8 cellular contexts compared by ENCODE assay signal in the genomic region with DNA sequence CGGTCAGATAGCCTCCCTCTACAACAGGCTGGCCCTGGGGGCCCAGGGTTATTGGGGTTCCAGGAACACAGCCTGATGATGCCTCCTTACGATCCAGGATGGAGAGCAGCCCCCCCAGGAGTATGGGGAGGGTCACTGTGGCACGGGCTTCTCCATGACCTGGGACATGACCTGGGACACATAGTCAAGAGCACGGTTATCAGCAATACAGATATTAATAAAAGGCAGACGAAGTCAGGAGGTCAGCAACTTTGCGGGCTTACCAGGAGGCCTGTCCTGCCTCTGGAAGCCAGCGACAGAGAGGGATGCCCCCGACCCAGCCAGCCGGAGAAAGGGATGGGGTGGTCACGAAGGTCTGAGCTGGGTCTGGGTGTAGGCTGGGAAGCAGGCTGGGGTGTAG. TPM values are rescaled to one million over a fixed set of nuclear protein-coding genes. Genes with fewer than 3 reads are reported as not detected.
DNase-seq lines count a peak whose midpoint lies in the region; TF ChIP-seq lines count a peak whose summit lies in the region.

No MANE protein-coding gene starts in this region.

- H3K27me3 Mint-ChIP-seq in H9 (ENCODE audit: low read depth) = no peaks in the 10 kb centered on the region; the same call in 1 of the 2 replicates
- no peaks in the 10 kb centered on the region for H3K27me3 Mint-ChIP-seq in T-helper 2 cell treated with Interferon-gamma antibody and Interleukin-4, amounts not matched to agents 5 μg/mL and 100 μg/mL, for 36 hours (ENCODE audit: low read depth)
- H3K27me3 Mint-ChIP-seq in glutamatergic neuron (ENCODE audit: unreplicated experiment) = peaks cover 5% of the 10 kb centered on the region

- H3K27me3 ChIP-seq in H9 (ENCODE audit: insufficient read depth, low read length) = no peaks in the 10 kb centered on the region
- no peaks in the 10 kb centered on the region for H3K27me3 ChIP-seq in spleen (replicated peaks in 1 of 7)

- H4K91ac ChIP-seq in H9 (ENCODE audit: insufficient read length, low read depth, low read length) = no peak overlapping the region

- TF ChIP-seq POLR2A in spleen (IDR thresholded peaks at IDR 0.05) = no peak

- peak overlapping the region; percentile 62; the same call in 1 of the 2 replicates for H3K14ac ChIP-seq in H9 (ENCODE audit: insufficient read depth, low read length)

- no CpG with 5 or more reads among the region's 10 CpGs for WGBS in H9 (ENCODE audit: extremely low coverage, insufficient read length, low lambda C conversion rate)
- WGBS in spleen, 5 donors = 11 to 19% (median 13%) methylated on average over 4 to 10 of the region's 10 CpGs

- H4K5ac ChIP-seq in H9 (ENCODE audit: insufficient read length, low read depth, low read length) = no peak overlapping the region

- no peak overlapping the region for H3K23ac ChIP-seq in H9 (ENCODE audit: insufficient read length, low read depth, low read length)

- H3K27ac ChIP-seq in H9 (ENCODE audit: insufficient read length, low read depth, low read length) = no peak overlapping the region
- peak overlapping the region; percentile 91 to 100 (median 99) for H3K27ac ChIP-seq in spleen

- H3K79me1 ChIP-seq in H9 (ENCODE audit: insufficient read depth, low read depth, low read length, poor library complexity, severe bottlenecking) = no peaks in the 10 kb centered on the region

- no peak overlapping the region for H3T11ph ChIP-seq in H9 (ENCODE audit: low read length)

- H2BK12ac ChIP-seq in H9 (ENCODE audit: insufficient read length, low read depth, low read length) = no peak overlapping the region

- H3K4me2 ChIP-seq in H9 (ENCODE audit: insufficient read depth, insufficient read length, low read length) = peak overlapping the region; percentile 71

- H4K8ac ChIP-seq in H9 (replicated peaks; ENCODE audit: insufficient read length, low read depth, low read length) = no peak overlapping the region

- H3K4me1 ChIP-seq in H9 (ENCODE audit: insufficient read depth, low read length) = no peaks in the 10 kb centered on the region; the same call in 1 of the 2 replicates
- peaks cover 15 to 64% (median 30%) of the 10 kb centered on the region in 6 donors for H3K4me1 ChIP-seq in spleen

- H3K4me3 ChIP-seq in spleen = peak overlapping the region; percentile 54 to 89 (median 66)

- H3K36me3 Mint-ChIP-seq in H9 (ENCODE audit: insufficient read depth in 1 of 3, low read depth in 3 of 3) (peaks cover 23 to 50% (median 46%) of the 10 kb centered on the region in 3 experiments), glutamatergic neuron (ENCODE audit: unreplicated experiment) (no peaks in the 10 kb centered on the region)
- H3K36me3 Mint-ChIP-seq in T-helper 2 cell treated with Interferon-gamma antibody and Interleukin-4, amounts not matched to agents 5 μg/mL and 100 μg/mL, for 36 hours (ENCODE audit: low read depth) = peaks cover 34% of the 10 kb centered on the region

- H3K4me3 Mint-ChIP-seq in H9 (peak overlapping the region; percentile 90 to 94), glutamatergic neuron (ENCODE audit: unreplicated experiment) (peak overlapping the region; percentile 97)
- H3K4me3 Mint-ChIP-seq in T-helper 2 cell treated with Interferon-gamma antibody and Interleukin-4, amounts not matched to agents 5 μg/mL and 100 μg/mL, for 36 hours = peak overlapping the region; percentile 99

- TF ChIP-seq CTCF in H9 (conservative IDR thresholded peaks at IDR 0.05) (no peak), glutamatergic neuron (IDR thresholded peaks at IDR 0.05; ENCODE audit: partially characterized antibody, unreplicated experiment) (no peak), spleen (IDR thresholded peaks at IDR 0.05 in 8 of 11, conservative IDR thresholded peaks at IDR 0.05 in 3 of 11) (no peak)

- no peaks in the 10 kb centered on the region for H3K9me3 ChIP-seq in H9 (ENCODE audit: control insufficient read depth, low read depth, low read length)
- H3K9me3 ChIP-seq in spleen = no peaks in the 10 kb centered on the region

- no peak overlapping the region for H2BK15ac ChIP-seq in H9 (ENCODE audit: low read depth, low read length)

- H3K79me2 ChIP-seq in H9 (ENCODE audit: insufficient read depth, low read length) = no peaks in the 10 kb centered on the region

- H3K27ac Mint-ChIP-seq in H9 (peak overlapping the region; percentile 88 to 98 (median 90)), glutamatergic neuron (ENCODE audit: unreplicated experiment) (peak overlapping the region; percentile 98)
- peak overlapping the region; percentile 99 for H3K27ac Mint-ChIP-seq in T-helper 2 cell treated with Interferon-gamma antibody and Interleukin-4, amounts not matched to agents 5 μg/mL and 100 μg/mL, for 36 hours

- no peak overlapping the region for H2BK5ac ChIP-seq in H9 (ENCODE audit: insufficient read length, low read length)

- H3K56ac ChIP-seq in H9 (ENCODE audit: insufficient read length, low read depth, low read length) = no peak overlapping the region

- H4K20me1 ChIP-seq in H9 (ENCODE audit: control insufficient read depth, insufficient read depth, insufficient read length) = no peaks in the 10 kb centered on the region

- H3K18ac ChIP-seq in H9 (ENCODE audit: insufficient read length, low read depth, low read length) = peak overlapping the region; percentile 4

- no peak overlapping the region for H2BK20ac ChIP-seq in H9 (ENCODE audit: low read depth, low read length, poor library complexity, severe bottlenecking)

- DNase-seq in H9 (no peak), glutamatergic neuron (no peak), spleen (peak; percentile 82), epidermal melanocyte (ENCODE audit: insufficient read length, low spot score) (no peak), OCI-M1 (lab: John Stamatoyannopoulos, UW) (no peak), HCEC 1CT (no peak)
- no peak for DNase-seq in T-helper 2 cell treated with Interferon-gamma antibody and Interleukin-4, amounts not matched to agents 5 μg/mL and 100 μg/mL, for 36 hours (ENCODE audit: low spot score)
- DNase-seq in stimulated activated CD8-positive, alpha-beta memory T cell treated with anti-CD3 and anti-CD28 coated beads, Interleukin-4, amount 100 ng/mL, for 48 hours = no peak

- H2AFZ ChIP-seq in H9 (ENCODE audit: low read length) = no peak overlapping the region

- no peak overlapping the region for H2AK5ac ChIP-seq in H9 (ENCODE audit: insufficient read length, low read length)

- H3K23me2 ChIP-seq in H9 (ENCODE audit: insufficient read length, low read depth, low read length, poor library complexity, severe bottlenecking) = peaks cover 7% of the 10 kb centered on the region

- no peak overlapping the region for H2BK120ac ChIP-seq in H9 (ENCODE audit: low read depth, low read length, poor library complexity, severe bottlenecking)

- H3K4me1 Mint-ChIP-seq in H9 (peaks cover 15 to 24% of the 10 kb centered on the region in 2 experiments), glutamatergic neuron (ENCODE audit: low read depth, unreplicated experiment) (peaks cover 11% of the 10 kb centered on the region)
- H3K4me1 Mint-ChIP-seq in T-helper 2 cell treated with Interferon-gamma antibody and Interleukin-4, amounts not matched to agents 5 μg/mL and 100 μg/mL, for 36 hours (ENCODE audit: low read depth) = peaks cover 11% of the 10 kb centered on the region

- H3K9me3 Mint-ChIP-seq in H9 (no peaks in the 10 kb centered on the region; a peak in 2 of 5 replicates), glutamatergic neuron (ENCODE audit: unreplicated experiment) (peaks cover 11% of the 10 kb centered on the region)
- H3K9me3 Mint-ChIP-seq in T-helper 2 cell treated with Interferon-gamma antibody and Interleukin-4, amounts not matched to agents 5 μg/mL and 100 μg/mL, for 36 hours = no peaks in the 10 kb centered on the region

- H3K36me3 ChIP-seq in spleen = peaks cover 0 to 85% (median 38%) of the 10 kb centered on the region in 6 donors

- peak overlapping the region; percentile 69 for H3K9ac ChIP-seq in H9 (ENCODE audit: extremely low read depth, insufficient read length, low read length)

- intact Hi-C loops in spleen (cut with DNase I; ENCODE audit: low total_unique reads) = no loop called here

- no peak overlapping the region for H3K4ac ChIP-seq in H9 (ENCODE audit: low read depth, low read length)

RNA-seq across cellular contexts. Expression of gene MMP24OS, which starts 0.8 kb away (rescaled TPM):
- total RNA-seq in H9 (2021) (43.8 and 45.6 TPM in 2 replicates), glutamatergic neuron (ENCODE audit: unreplicated experiment) (99.0 TPM), spleen (10 to 100 TPM; 21.3 to 68.6 (median 47.5) TPM)
- polyA plus RNA-seq in spleen = 10 to 100 TPM; 18.6 to 41.5 (median 28.5) TPM

RNA-seq across cellular contexts. Expression of gene EIF6, which starts 7.4 kb away (rescaled TPM):
- 150 and 154 TPM in 2 replicates for total RNA-seq in H9 (2021)
- 85.2 TPM for total RNA-seq in glutamatergic neuron (ENCODE audit: unreplicated experiment)
- 10 to 100 TPM; 50.5 to 76.8 (median 62.2) TPM for total RNA-seq in spleen
- polyA plus RNA-seq in spleen = 100 to 1,000 TPM in 2 of 3 donors, 10 to 100 TPM in 1; 88.2 to 121 (median 104) TPM

RNA-seq across cellular contexts. Expression of gene FAM83C, which starts 15.1 kb away (rescaled TPM):
- total RNA-seq in H9 (2021) = not detected in 2 replicates
- total RNA-seq in glutamatergic neuron (ENCODE audit: unreplicated experiment) = not detected
- total RNA-seq in spleen = not detected
- polyA plus RNA-seq in spleen = not detected

RNA-seq across cellular contexts. Expression of gene MMP24, which starts 50.6 kb away (rescaled TPM):
- total RNA-seq in H9 (2021) (23.0 and 24.7 TPM in 2 replicates), glutamatergic neuron (ENCODE audit: unreplicated experiment) (19.0 TPM), spleen (under 1 TPM; 0.10 to 0.32 (median 0.24) TPM)
- under 1 TPM; 0.11 to 0.13 (median 0.12) TPM for polyA plus RNA-seq in spleen
